In genomic region chr1:32082022-32082421, GRCh38 we compare ENCODE assay signal across 2 cellular contexts.
TF ChIP-seq lines count a peak whose summit lies in the region.

No MANE protein-coding gene starts in this region.

TF ChIP-seq in GM12878, 131 proteins besides CTCF, POLR2A, EP300 and RAD21:
- TF ChIP-seq, protein P1, sequence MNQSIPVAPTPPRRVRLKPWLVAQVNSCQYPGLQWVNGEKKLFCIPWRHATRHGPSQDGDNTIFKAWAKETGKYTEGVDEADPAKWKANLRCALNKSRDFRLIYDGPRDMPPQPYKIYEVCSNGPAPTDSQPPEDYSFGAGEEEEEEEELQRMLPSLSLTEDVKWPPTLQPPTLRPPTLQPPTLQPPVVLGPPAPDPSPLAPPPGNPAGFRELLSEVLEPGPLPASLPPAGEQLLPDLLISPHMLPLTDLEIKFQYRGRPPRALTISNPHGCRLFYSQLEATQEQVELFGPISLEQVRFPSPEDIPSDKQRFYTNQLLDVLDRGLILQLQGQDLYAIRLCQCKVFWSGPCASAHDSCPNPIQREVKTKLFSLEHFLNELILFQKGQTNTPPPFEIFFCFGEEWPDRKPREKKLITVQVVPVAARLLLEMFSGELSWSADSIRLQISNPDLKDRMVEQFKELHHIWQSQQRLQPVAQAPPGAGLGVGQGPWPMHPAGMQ (IDR thresholded peaks at IDR 0.05; ENCODE audit: borderline replicate concordance) = no peak
- TF ChIP-seq SPI1 (IDR thresholded peaks at IDR 0.05; ENCODE audit: borderline replicate concordance, insufficient read depth, low read depth, low read length) = 0 out of 2 replicates have a peak, but pooled peaks have one; percentile 32

TF ChIP-seq in HepG2, 621 proteins besides CTCF, POLR2A, EP300 and RAD21:
- no peak for TF ChIP-seq RFXAP (CRISPR knock-in tag; IDR thresholded peaks at IDR 0.05; ENCODE audit: borderline replicate concordance)
- TF ChIP-seq DR1 (CRISPR knock-in tag; IDR thresholded peaks at IDR 0.05) = no peak
- TF ChIP-seq CC2D1A (CRISPR knock-in tag; IDR thresholded peaks at IDR 0.05) = no peak
